Comparison of ENCODE assay signal across 8 cellular contexts in genomic region chr6:32153252-32153834, GRCh38. TPM values are rescaled to one million over a fixed set of nuclear protein-coding genes. Genes with fewer than 3 reads are reported as not detected.
DNase-seq lines count a peak whose midpoint lies in the region; ATAC-seq, FAIRE-seq and TF ChIP-seq lines count a peak whose summit lies in the region.

No MANE protein-coding gene starts in this region.

- H3K9me3 ChIP-seq in HepG2 (ENCODE audit: low read length) (no peaks in the 10 kb centered on the region), tibial artery (no peaks in the 10 kb centered on the region)

- H3K27me3 ChIP-seq in HepG2 (ENCODE audit: control insufficient read depth in 1 of 2, insufficient read depth in 2 of 2, low read length in 2 of 2) (no peaks in the 10 kb centered on the region; a peak in 1 of 5 replicates), tibial artery (no peaks in the 10 kb centered on the region)

- peak overlapping the region; percentile 78 to 91 (median 88) for H3K4me3 ChIP-seq in HepG2 (replicated peaks in 1 of 3; ENCODE audit: insufficient read depth in 1 of 3, low read depth in 2 of 3, low read length in 3 of 3)
- H3K4me3 ChIP-seq in tibial artery, result peak overlapping the region; percentile 67 to 81

- POLR2A ChIA-PET in HepG2 (lab: Yijun Ruan, JAX), result interaction anchor here (0.5 to 2.6 kb wide), 6 partner anchors 10 to 42 kb away, joined by 3 to 35 read pairs (median 4); partner anchors contain the start of genes AGPAT1, ATF6B and FKBPL

- TF ChIP-seq CTCF in chondrocyte (IDR thresholded peaks at IDR 0.05) (peak; percentile 72), HepG2 (CRISPR knock-in tag; IDR thresholded peaks at IDR 0.05) (peak; percentile 50; the same call in 1 of the 2 replicates), tibial artery (IDR thresholded peaks at IDR 0.05) (no peak)

- in situ Hi-C loops in HepG2 (cut with HindIII; ENCODE audit: extremely low pct_ligation_motif_present, low pct_unique_long_range_greater_than_20kb), result loop anchor here (5.0 kb wide), 1 partner anchor 36 kb away; no protein-coding TSS in a partner anchor

- CTCF ChIA-PET in HepG2 (lab: Yijun Ruan, JAX; ENCODE audit: low intra/inter-chr PET ratio, low total read pairs), result interaction anchor here (1.0 to 4.3 kb wide), 5 partner anchors 25 to 66 kb away, joined by 4 to 97 read pairs (median 4); partner anchors contain the start of gene ATF6B

- intact Hi-C loops in HepG2 (cut with micrococcal nuclease; ENCODE audit: unreplicated experiment), result no loop called here
- intact Hi-C loops in tibial artery (cut with DNase I; ENCODE audit: low total_unique reads), result loop anchor here (5.0 kb wide), 1 partner anchor 66 kb away; no protein-coding TSS in a partner anchor

- H4K20me1 ChIP-seq in HepG2 (ENCODE audit: insufficient read depth, low read length), result no peaks in the 10 kb centered on the region

- TF ChIP-seq RAD21 in HepG2 (CRISPR knock-in tag; IDR thresholded peaks at IDR 0.05), result no peak

- peaks cover 17% of the 10 kb centered on the region for H3K79me2 ChIP-seq in HepG2 (ENCODE audit: insufficient read depth, low read length)

- peaks cover 33% of the 10 kb centered on the region for H3K4me1 Mint-ChIP-seq in chondrocyte (ENCODE audit: low read depth)

- peak overlapping the region; percentile 99 for H3K4me3 Mint-ChIP-seq in chondrocyte (ENCODE audit: unreplicated experiment)

- DNase-seq in GM12891 (ENCODE audit: insufficient read length, low spot score), result no peak
- peak; percentile 85 for DNase-seq in NCI-H82 (lab: John Stamatoyannopoulos, UW)
- no peak for DNase-seq in chondrocyte (ENCODE audit: low spot score)
- DNase-seq in HepG2 (ENCODE audit: low spot score), result peak; percentile 48
- peak; percentile 46 to 78 for DNase-seq in tibial artery
- DNase-seq in occipital lobe (lab: John Stamatoyannopoulos, UW), result no peak
- no peak for DNase-seq in epidermal melanocyte (ENCODE audit: insufficient read length, low spot score)

- FAIRE-seq in GM12891 (lab: Jason Lieb, UNC), result peak; percentile 33
- FAIRE-seq in HepG2 (lab: Jason Lieb, UNC), result no peak

- WGBS in HepG2 (ENCODE audit: low lambda C conversion rate), result 5% methylated on average over 16 of the region's 26 CpGs

- H3K9ac ChIP-seq in HepG2 (ENCODE audit: insufficient read depth, low read depth, low read length), result peak overlapping the region; percentile 91

- peak overlapping the region; percentile 99 for H3K27ac Mint-ChIP-seq in chondrocyte (ENCODE audit: unreplicated experiment)

- BruUV-seq in HepG2 (replicated peaks; lab: Mats Ljungman, UMichigan), result no TSS peak

- H3K36me3 ChIP-seq in HepG2 (replicated peaks in 1 of 2; ENCODE audit: control insufficient read depth in 1 of 2, insufficient read depth in 2 of 2, low read length in 2 of 2) (peaks cover 15 to 27% of the 10 kb centered on the region in 2 experiments), tibial artery (peaks cover 14 to 39% (median 23%) of the 10 kb centered on the region in 3 donors)

- H3K27ac ChIP-seq in HepG2 (ENCODE audit: extremely low read length, insufficient read depth, low read length) (peak overlapping the region; percentile 88), tibial artery (peak overlapping the region; percentile 92 to 98)

- no peaks in the 10 kb centered on the region for H3K9me3 Mint-ChIP-seq in chondrocyte (ENCODE audit: low read depth)

- H2AFZ ChIP-seq in HepG2 (ENCODE audit: low read length), result peak overlapping the region; percentile 75

- H3K27me3 Mint-ChIP-seq in chondrocyte (ENCODE audit: low read depth), result no peaks in the 10 kb centered on the region

- TF ChIP-seq EP300 in HepG2 (IDR thresholded peaks at IDR 0.05; ENCODE audit: low read depth in 2 of 2, low read length in 2 of 2) (no peak), HepG2 (CRISPR knock-in tag; IDR thresholded peaks at IDR 0.05; ENCODE audit: borderline replicate concordance) (no peak)

- peak overlapping the region; percentile 94 for H3K4me2 ChIP-seq in HepG2 (ENCODE audit: low read depth, low read length)

- peak; percentile 73 for ATAC-seq in HepG2
- ATAC-seq in HG02884 (IDR thresholded peaks at IDR 0.05; ENCODE audit: unreplicated experiment), result no peak

- no peak for TF ChIP-seq POLR2A in GM12891 (IDR thresholded peaks at IDR 0.05; ENCODE audit: low read depth, low read length)
- TF ChIP-seq POLR2A in HepG2 (IDR thresholded peaks at IDR 0.05; ENCODE audit: insufficient read depth in 1 of 2, low read depth in 2 of 2, low read length in 2 of 2), result peak in 1 of 2 experiments; percentile 68; a peak in 2 of 4 replicates

- peaks cover 12% of the 10 kb centered on the region for H3K36me3 Mint-ChIP-seq in chondrocyte (ENCODE audit: low read depth)

- peaks cover 28% of the 10 kb centered on the region for H3K4me1 ChIP-seq in HepG2 (ENCODE audit: insufficient read depth, low read length)
- H3K4me1 ChIP-seq in tibial artery, result peaks cover 0 to 49% (median 39%) of the 10 kb centered on the region in 4 donors

RNA-seq across cellular contexts. Expression of gene PPT2, which starts 0.6 kb away (rescaled TPM):
- polyA plus RNA-seq in GM12891 (2012; ENCODE audit: low read depth, missing spikeins), result 4.0 TPM
- 35.6 to 37.9 TPM (median 35.8 TPM) in 3 replicates for total RNA-seq in chondrocyte
- 20.1 and 39.2 TPM in 2 replicates for total RNA-seq in HepG2 (2016; rRNA removed; fragmentation: Illumina TruSeq; extraction: Trizol)
- total RNA-seq in HepG2 (2016; cell fraction: cytosol; rRNA removed; fragmentation: Illumina TruSeq; extraction: Trizol; ENCODE audit: low read depth), result 5.6 and 9.7 TPM in 2 replicates
- total RNA-seq in HepG2 (2016; cell fraction: insoluble cytoplasmic fraction; rRNA removed; fragmentation: Illumina TruSeq; extraction: Trizol), result 19.2 and 37.8 TPM in 2 replicates
- total RNA-seq in HepG2 (2016; cell fraction: membrane; rRNA removed; fragmentation: Illumina TruSeq; extraction: Trizol), result 16.4 and 20.0 TPM in 2 replicates
- 35.4 and 44.6 TPM in 2 replicates for total RNA-seq in HepG2 (2016; cell fraction: nucleus; rRNA removed; fragmentation: Illumina TruSeq; extraction: Trizol)
- 61.8 and 79.3 TPM in 2 replicates for polyA plus RNA-seq in HepG2 (2011; rRNA removed)
- 49.1 and 57.1 TPM in 2 replicates for polyA plus RNA-seq in HepG2 (2011; cell fraction: cytosol; rRNA removed)
- polyA plus RNA-seq in HepG2 (2011; cell fraction: nucleus; rRNA removed), result 64.9 and 74.8 TPM in 2 replicates
- 26.9 and 27.6 TPM in 2 replicates for polyA plus RNA-seq in HepG2 (2012)
- polyA plus RNA-seq in HepG2 (2016; cell fraction: cytosol; fragmentation: Illumina TruSeq; extraction: Trizol; ENCODE audit: low read depth), result 6.6 and 9.2 TPM in 2 replicates
- polyA plus RNA-seq in HepG2 (2016; cell fraction: insoluble cytoplasmic fraction; fragmentation: Illumina TruSeq; extraction: Trizol; ENCODE audit: low read depth), result 22.9 and 24.6 TPM in 2 replicates
- 13.8 and 16.0 TPM in 2 replicates for polyA plus RNA-seq in HepG2 (2016; cell fraction: membrane; fragmentation: Illumina TruSeq; extraction: Trizol; ENCODE audit: low read depth)
- 77.3 and 84.1 TPM in 2 replicates for polyA plus RNA-seq in HepG2 (2016; cell fraction: nucleus; fragmentation: Illumina TruSeq; extraction: Trizol; ENCODE audit: insufficient read depth, low read depth)
- 61.4 and 89.7 TPM in 2 replicates for polyA minus RNA-seq in HepG2 (2011; rRNA and poly(A)+ RNA removed; ENCODE audit: low replicate concordance)
- polyA minus RNA-seq in HepG2 (2011; cell fraction: cytosol; rRNA and poly(A)+ RNA removed), result 17.0 and 18.1 TPM in 2 replicates
- polyA minus RNA-seq in HepG2 (2011; cell fraction: nucleus; rRNA and poly(A)+ RNA removed), result 28.8 and 29.7 TPM in 2 replicates
- 15.1 TPM for total RNA-seq in occipital lobe

RNA-seq across cellular contexts. Expression of gene PRRT1, which starts 1.6 kb away (rescaled TPM):
- polyA plus RNA-seq in GM12891 (2012; ENCODE audit: low read depth, missing spikeins), result not detected
- 0.73 to 1.6 TPM (median 1.3 TPM) in 3 replicates for total RNA-seq in chondrocyte
- 0.11 and 0.64 TPM in 2 replicates for total RNA-seq in HepG2 (2016; rRNA removed; fragmentation: Illumina TruSeq; extraction: Trizol)
- total RNA-seq in HepG2 (2016; cell fraction: cytosol; rRNA removed; fragmentation: Illumina TruSeq; extraction: Trizol; ENCODE audit: low read depth), result not detected in 2 replicates
- total RNA-seq in HepG2 (2016; cell fraction: insoluble cytoplasmic fraction; rRNA removed; fragmentation: Illumina TruSeq; extraction: Trizol), result 0.41 TPM in 1 of 2 replicates, not detected in the other
- 0.40 and 0.55 TPM in 2 replicates for total RNA-seq in HepG2 (2016; cell fraction: membrane; rRNA removed; fragmentation: Illumina TruSeq; extraction: Trizol)
- 0.63 and 1.3 TPM in 2 replicates for total RNA-seq in HepG2 (2016; cell fraction: nucleus; rRNA removed; fragmentation: Illumina TruSeq; extraction: Trizol)
- 1.4 TPM in 2 replicates for polyA plus RNA-seq in HepG2 (2011; rRNA removed)
- polyA plus RNA-seq in HepG2 (2011; cell fraction: cytosol; rRNA removed), result 0.38 and 0.76 TPM in 2 replicates
- 13.0 TPM in 2 replicates for polyA plus RNA-seq in HepG2 (2011; cell fraction: nucleus; rRNA removed)
- 3.2 and 3.3 TPM in 2 replicates for polyA plus RNA-seq in HepG2 (2012)
- polyA plus RNA-seq in HepG2 (2016; cell fraction: cytosol; fragmentation: Illumina TruSeq; extraction: Trizol; ENCODE audit: low read depth), result 0.88 and 0.94 TPM in 2 replicates
- 1.6 and 2.0 TPM in 2 replicates for polyA plus RNA-seq in HepG2 (2016; cell fraction: insoluble cytoplasmic fraction; fragmentation: Illumina TruSeq; extraction: Trizol; ENCODE audit: low read depth)
- polyA plus RNA-seq in HepG2 (2016; cell fraction: membrane; fragmentation: Illumina TruSeq; extraction: Trizol; ENCODE audit: low read depth), result 2.4 TPM in 2 replicates
- polyA plus RNA-seq in HepG2 (2016; cell fraction: nucleus; fragmentation: Illumina TruSeq; extraction: Trizol; ENCODE audit: insufficient read depth, low read depth), result 10.1 and 13.9 TPM in 2 replicates
- 0.35 and 0.42 TPM in 2 replicates for polyA minus RNA-seq in HepG2 (2011; rRNA and poly(A)+ RNA removed; ENCODE audit: low replicate concordance)
- 0.69 TPM in 1 of 2 replicates, not detected in the other for polyA minus RNA-seq in HepG2 (2011; cell fraction: cytosol; rRNA and poly(A)+ RNA removed)
- 0.25 and 0.52 TPM in 2 replicates for polyA minus RNA-seq in HepG2 (2011; cell fraction: nucleus; rRNA and poly(A)+ RNA removed)
- total RNA-seq in occipital lobe, result 0.78 TPM

RNA-seq across cellular contexts. Expression of gene EGFL8, which starts 11.1 kb away (rescaled TPM):
- polyA plus RNA-seq in GM12891 (2012; ENCODE audit: low read depth, missing spikeins), result 2.4 TPM
- total RNA-seq in chondrocyte (14.3 to 16.3 TPM (median 15.4 TPM) in 3 replicates), HepG2 (2016; rRNA removed; fragmentation: Illumina TruSeq; extraction: Trizol) (3.1 and 11.5 TPM in 2 replicates), occipital lobe (7.5 TPM)
- 10.1 and 11.4 TPM in 2 replicates for total RNA-seq in HepG2 (2016; cell fraction: cytosol; rRNA removed; fragmentation: Illumina TruSeq; extraction: Trizol; ENCODE audit: low read depth)
- total RNA-seq in HepG2 (2016; cell fraction: insoluble cytoplasmic fraction; rRNA removed; fragmentation: Illumina TruSeq; extraction: Trizol), result 2.7 and 10.8 TPM in 2 replicates
- total RNA-seq in HepG2 (2016; cell fraction: membrane; rRNA removed; fragmentation: Illumina TruSeq; extraction: Trizol), result 8.3 and 8.6 TPM in 2 replicates
- 10.1 and 19.2 TPM in 2 replicates for total RNA-seq in HepG2 (2016; cell fraction: nucleus; rRNA removed; fragmentation: Illumina TruSeq; extraction: Trizol)
- polyA plus RNA-seq in HepG2 (2011; rRNA removed), result 10.0 and 11.5 TPM in 2 replicates
- 2.6 and 4.0 TPM in 2 replicates for polyA plus RNA-seq in HepG2 (2011; cell fraction: cytosol; rRNA removed)
- 57.8 and 67.9 TPM in 2 replicates for polyA plus RNA-seq in HepG2 (2011; cell fraction: nucleus; rRNA removed)
- 6.6 and 13.6 TPM in 2 replicates for polyA plus RNA-seq in HepG2 (2012)
- polyA plus RNA-seq in HepG2 (2016; cell fraction: cytosol; fragmentation: Illumina TruSeq; extraction: Trizol; ENCODE audit: low read depth), result 13.9 and 14.0 TPM in 2 replicates
- polyA plus RNA-seq in HepG2 (2016; cell fraction: insoluble cytoplasmic fraction; fragmentation: Illumina TruSeq; extraction: Trizol; ENCODE audit: low read depth), result 3.1 and 5.1 TPM in 2 replicates
- polyA plus RNA-seq in HepG2 (2016; cell fraction: membrane; fragmentation: Illumina TruSeq; extraction: Trizol; ENCODE audit: low read depth), result 9.9 and 10.7 TPM in 2 replicates
- 58.3 and 58.6 TPM in 2 replicates for polyA plus RNA-seq in HepG2 (2016; cell fraction: nucleus; fragmentation: Illumina TruSeq; extraction: Trizol; ENCODE audit: insufficient read depth, low read depth)
- polyA minus RNA-seq in HepG2 (2011; rRNA and poly(A)+ RNA removed; ENCODE audit: low replicate concordance), result 1.8 and 2.1 TPM in 2 replicates
- polyA minus RNA-seq in HepG2 (2011; cell fraction: cytosol; rRNA and poly(A)+ RNA removed), result 0.30 and 0.88 TPM in 2 replicates
- 6.0 and 7.3 TPM in 2 replicates for polyA minus RNA-seq in HepG2 (2011; cell fraction: nucleus; rRNA and poly(A)+ RNA removed)

RNA-seq across cellular contexts. Expression of gene AGPAT1, which starts 22.5 kb away (rescaled TPM):
- polyA plus RNA-seq in GM12891 (2012; ENCODE audit: low read depth, missing spikeins), result 26.8 TPM
- 66.7 to 77.2 TPM (median 67.0 TPM) in 3 replicates for total RNA-seq in chondrocyte
- total RNA-seq in HepG2 (2016; rRNA removed; fragmentation: Illumina TruSeq; extraction: Trizol), result 40.4 and 51.3 TPM in 2 replicates
- total RNA-seq in HepG2 (2016; cell fraction: cytosol; rRNA removed; fragmentation: Illumina TruSeq; extraction: Trizol; ENCODE audit: low read depth), result 81.2 and 93.6 TPM in 2 replicates
- 33.4 and 51.4 TPM in 2 replicates for total RNA-seq in HepG2 (2016; cell fraction: insoluble cytoplasmic fraction; rRNA removed; fragmentation: Illumina TruSeq; extraction: Trizol)
- total RNA-seq in HepG2 (2016; cell fraction: membrane; rRNA removed; fragmentation: Illumina TruSeq; extraction: Trizol), result 155 and 171 TPM in 2 replicates
- 32.0 and 35.9 TPM in 2 replicates for total RNA-seq in HepG2 (2016; cell fraction: nucleus; rRNA removed; fragmentation: Illumina TruSeq; extraction: Trizol)
- polyA plus RNA-seq in HepG2 (2011; rRNA removed), result 139 and 164 TPM in 2 replicates
- polyA plus RNA-seq in HepG2 (2011; cell fraction: cytosol; rRNA removed), result 172 and 177 TPM in 2 replicates
- polyA plus RNA-seq in HepG2 (2011; cell fraction: nucleus; rRNA removed), result 110 and 131 TPM in 2 replicates
- polyA plus RNA-seq in HepG2 (2012), result 90.8 and 93.8 TPM in 2 replicates
- polyA plus RNA-seq in HepG2 (2016; cell fraction: cytosol; fragmentation: Illumina TruSeq; extraction: Trizol; ENCODE audit: low read depth), result 243 and 265 TPM in 2 replicates
- polyA plus RNA-seq in HepG2 (2016; cell fraction: insoluble cytoplasmic fraction; fragmentation: Illumina TruSeq; extraction: Trizol; ENCODE audit: low read depth), result 72.4 and 91.5 TPM in 2 replicates
- 343 and 366 TPM in 2 replicates for polyA plus RNA-seq in HepG2 (2016; cell fraction: membrane; fragmentation: Illumina TruSeq; extraction: Trizol; ENCODE audit: low read depth)
- polyA plus RNA-seq in HepG2 (2016; cell fraction: nucleus; fragmentation: Illumina TruSeq; extraction: Trizol; ENCODE audit: insufficient read depth, low read depth), result 92.4 and 99.1 TPM in 2 replicates
- 171 and 334 TPM in 2 replicates for polyA minus RNA-seq in HepG2 (2011; rRNA and poly(A)+ RNA removed; ENCODE audit: low replicate concordance)
- polyA minus RNA-seq in HepG2 (2011; cell fraction: cytosol; rRNA and poly(A)+ RNA removed), result 80.3 and 91.5 TPM in 2 replicates
- 25.5 and 38.5 TPM in 2 replicates for polyA minus RNA-seq in HepG2 (2011; cell fraction: nucleus; rRNA and poly(A)+ RNA removed)
- total RNA-seq in occipital lobe, result 13.6 TPM

RNA-seq across cellular contexts. Expression of gene FKBPL, which starts 23.3 kb away (rescaled TPM):
- polyA plus RNA-seq in GM12891 (2012; ENCODE audit: low read depth, missing spikeins), result 3.8 TPM
- total RNA-seq in chondrocyte, result 4.3 to 6.3 TPM (median 4.9 TPM) in 3 replicates
- total RNA-seq in HepG2 (2016; rRNA removed; fragmentation: Illumina TruSeq; extraction: Trizol), result 10.0 and 11.0 TPM in 2 replicates
- 3.2 and 3.3 TPM in 2 replicates for total RNA-seq in HepG2 (2016; cell fraction: cytosol; rRNA removed; fragmentation: Illumina TruSeq; extraction: Trizol; ENCODE audit: low read depth)
- 10.6 and 12.0 TPM in 2 replicates for total RNA-seq in HepG2 (2016; cell fraction: insoluble cytoplasmic fraction; rRNA removed; fragmentation: Illumina TruSeq; extraction: Trizol)
- 5.3 and 5.7 TPM in 2 replicates for total RNA-seq in HepG2 (2016; cell fraction: membrane; rRNA removed; fragmentation: Illumina TruSeq; extraction: Trizol)
- 3.6 and 4.7 TPM in 2 replicates for total RNA-seq in HepG2 (2016; cell fraction: nucleus; rRNA removed; fragmentation: Illumina TruSeq; extraction: Trizol)
- 2.9 and 3.0 TPM in 2 replicates for polyA plus RNA-seq in HepG2 (2011; rRNA removed)
- polyA plus RNA-seq in HepG2 (2011; cell fraction: cytosol; rRNA removed), result 3.5 and 3.9 TPM in 2 replicates
- polyA plus RNA-seq in HepG2 (2011; cell fraction: nucleus; rRNA removed), result 2.3 TPM in 2 replicates
- 2.4 and 3.6 TPM in 2 replicates for polyA plus RNA-seq in HepG2 (2012)
- polyA plus RNA-seq in HepG2 (2016; cell fraction: cytosol; fragmentation: Illumina TruSeq; extraction: Trizol; ENCODE audit: low read depth), result 2.5 and 3.0 TPM in 2 replicates
- polyA plus RNA-seq in HepG2 (2016; cell fraction: insoluble cytoplasmic fraction; fragmentation: Illumina TruSeq; extraction: Trizol; ENCODE audit: low read depth), result 10.8 and 12.4 TPM in 2 replicates
- polyA plus RNA-seq in HepG2 (2016; cell fraction: membrane; fragmentation: Illumina TruSeq; extraction: Trizol; ENCODE audit: low read depth), result 3.5 and 4.2 TPM in 2 replicates
- 7.2 and 7.7 TPM in 2 replicates for polyA plus RNA-seq in HepG2 (2016; cell fraction: nucleus; fragmentation: Illumina TruSeq; extraction: Trizol; ENCODE audit: insufficient read depth, low read depth)
- 3.3 and 9.3 TPM in 2 replicates for polyA minus RNA-seq in HepG2 (2011; rRNA and poly(A)+ RNA removed; ENCODE audit: low replicate concordance)
- polyA minus RNA-seq in HepG2 (2011; cell fraction: cytosol; rRNA and poly(A)+ RNA removed), result 1.8 and 2.4 TPM in 2 replicates
- polyA minus RNA-seq in HepG2 (2011; cell fraction: nucleus; rRNA and poly(A)+ RNA removed), result 1.2 and 1.7 TPM in 2 replicates
- 3.3 TPM for total RNA-seq in occipital lobe

Comparison
In these comparisons a context has a peak if more than half of its experiments do, and no peak if none do; other contexts are left out.
1. DNase-seq: peak in NCI-H82 (single experiment), HepG2 (single experiment) and tibial artery (2 of 2); none in GM12891 (single experiment), chondrocyte (single experiment), occipital lobe (single experiment) and epidermal melanocyte (single experiment).
2. CTCF ChIP-seq: peak in chondrocyte (single experiment) and HepG2 (single experiment); none in tibial artery (0 of 2).